16 cellular contexts compared by ENCODE assay signal in the genomic region with DNA sequence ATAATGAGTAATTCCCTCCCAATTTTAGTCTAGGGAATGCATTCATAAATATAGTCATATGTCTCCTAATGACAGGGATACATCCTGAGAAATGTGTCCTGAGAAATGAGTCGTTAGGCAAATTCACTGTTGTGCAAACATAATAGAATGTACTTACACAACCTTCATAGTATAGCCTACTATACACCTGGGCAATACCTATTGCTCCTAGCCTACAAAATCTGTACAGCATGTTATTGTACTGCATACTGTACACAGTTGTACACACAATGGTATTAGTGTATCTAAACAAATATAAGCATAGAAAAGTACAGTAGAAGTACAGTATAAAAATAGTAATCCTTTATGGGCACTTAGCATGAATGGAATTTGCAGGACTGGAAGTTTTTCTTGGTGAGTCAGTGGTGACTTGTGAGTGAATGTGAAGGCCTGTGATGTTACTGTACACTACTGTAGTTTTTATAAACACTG. TPM values are rescaled to one million over a fixed set of nuclear protein-coding genes. Genes with fewer than 3 reads are reported as not detected.
DNase-seq lines count a peak whose midpoint lies in the region; ATAC-seq, FAIRE-seq and TF ChIP-seq lines count a peak whose summit lies in the region.
"Had no signal": no experiment of that assay in that cellular context is flagged by ENCODE, and none has a peak within 500 bp of the region (broad histone marks: within the 10 kb centered on the region; RNA-seq: fewer than 3 reads in every experiment).

No MANE protein-coding gene starts in this region.

- no peak overlapping the region for H3K4me3 Mint-ChIP-seq in Caco-2 (ENCODE audit: unreplicated experiment)
- H3K4me3 Mint-ChIP-seq: activated CD8-positive, alpha-beta T cell treated with anti-CD3 and anti-CD28 coated beads for 36 hours; activated naive CD8-positive, alpha-beta T cell treated with anti-CD3 and anti-CD28 coated beads for 36 hours; T-helper 1 cell treated with Interleukin-12 subunit alpha and Interleukin-12 subunit beta and Interleukin-4 antibody, amounts not matched to agents 30 μg/mL and 1 μg/mL, for 36 hours had no signal

- DNase-seq in DMS53 treated with DMSO at 0.1 percent for 48 hours (lab: John Stamatoyannopoulos, UW; ENCODE audit: unreplicated experiment) (peak; percentile 3), DMS53 (lab: John Stamatoyannopoulos, UW) (no peak), SJSA1 (ENCODE audit: low read depth in 1 of 2, low spot score in 2 of 2) (peak; percentile 66 to 91), fibroblast of lung (ENCODE audit: low read depth in 2 of 2) (peak; percentile 63 to 96), urothelium cell line (ENCODE audit: low spot score) (peak; percentile 9), Caco-2 (no peak)
- DNase-seq: activated CD8-positive, alpha-beta T cell treated with anti-CD3 and anti-CD28 coated beads for 36 hours; activated naive CD8-positive, alpha-beta T cell treated with anti-CD3 and anti-CD28 coated beads for 36 hours; GF-D8; GOT3; hypothalamus; midbrain had no signal

- no peak for FAIRE-seq in urothelium cell line (lab: Jason Lieb, UNC)

- peaks cover 9% of the 10 kb centered on the region for H3K36me3 Mint-ChIP-seq in Caco-2 (ENCODE audit: insufficient read depth, unreplicated experiment)

- H3K36me3 ChIP-seq in SJSA1 (peaks cover 38% of the 10 kb centered on the region), fibroblast of lung (ENCODE audit: control insufficient read depth, insufficient read depth, low read length) (no peaks in the 10 kb centered on the region), Caco-2 (ENCODE audit: control insufficient read depth, insufficient read depth, low read length) (no peaks in the 10 kb centered on the region; the same call in 1 of the 2 replicates)

- CTCF ChIA-PET in Caco-2 (lab: Charles Lee): no interaction called here

- no peaks in the 10 kb centered on the region for H3K27me3 ChIP-seq in SJSA1 (replicated peaks)
- H3K27me3 ChIP-seq in fibroblast of lung (ENCODE audit: control insufficient read depth, insufficient read depth, low read length): no peaks in the 10 kb centered on the region
- H3K27me3 ChIP-seq in Caco-2 (replicated peaks; ENCODE audit: control insufficient read depth, insufficient read depth, low read length): no peaks in the 10 kb centered on the region

- no peaks in the 10 kb centered on the region for H3K9me3 ChIP-seq in SJSA1 (replicated peaks)
- peaks cover 4% of the 10 kb centered on the region for H3K9me3 ChIP-seq in fibroblast of lung (ENCODE audit: control insufficient read depth, insufficient read depth, low read depth, low read length)
- H3K9me3 ChIP-seq in Caco-2: 0 out of 2 replicates have a peak, but pooled peaks cover 7% of the 10 kb centered on the region

- H3K4me1 ChIP-seq in SJSA1 (replicated peaks): peaks cover 27% of the 10 kb centered on the region
- peaks cover 9% of the 10 kb centered on the region for H3K4me1 ChIP-seq in fibroblast of lung (ENCODE audit: control insufficient read depth, extremely low read depth, insufficient read depth, low read length)
- peaks cover 3% of the 10 kb centered on the region; the same call in 1 of the 2 replicates for H3K4me1 ChIP-seq in Caco-2

- H3K27ac Mint-ChIP-seq in Caco-2 (ENCODE audit: unreplicated experiment): no peak overlapping the region
- H3K27ac Mint-ChIP-seq: activated CD8-positive, alpha-beta T cell treated with anti-CD3 and anti-CD28 coated beads for 36 hours; activated naive CD8-positive, alpha-beta T cell treated with anti-CD3 and anti-CD28 coated beads for 36 hours; T-helper 1 cell treated with Interleukin-12 subunit alpha and Interleukin-12 subunit beta and Interleukin-4 antibody, amounts not matched to agents 30 μg/mL and 1 μg/mL, for 36 hours had no signal

- H3K9ac ChIP-seq in fibroblast of lung (ENCODE audit: insufficient read depth, low read length): no peak overlapping the region

- peaks cover 33% of the 10 kb centered on the region for H3K79me2 ChIP-seq in fibroblast of lung (ENCODE audit: control insufficient read depth, insufficient read depth, low read length)

- ATAC-seq in GM19328 (IDR thresholded peaks at IDR 0.05; ENCODE audit: unreplicated experiment) (no peak), GM18873 (IDR thresholded peaks at IDR 0.05; ENCODE audit: low FRiP score, unreplicated experiment) (no peak)
- ATAC-seq: activated CD8-positive, alpha-beta T cell treated with anti-CD3 and anti-CD28 coated beads for 36 hours had no signal

- H3K4me2 ChIP-seq in fibroblast of lung (ENCODE audit: extremely low read depth, insufficient read depth, low read length): no peak overlapping the region

- H3K9me3 Mint-ChIP-seq in Caco-2 (ENCODE audit: unreplicated experiment): no peaks in the 10 kb centered on the region

- H3K27ac ChIP-seq in SJSA1: peak overlapping the region; percentile 79
- H3K27ac ChIP-seq in fibroblast of lung (ENCODE audit: insufficient read depth, low read length): peak overlapping the region; percentile 34
- H3K27ac ChIP-seq: 22Rv1 had no signal

- H4K20me1 ChIP-seq in fibroblast of lung (ENCODE audit: control insufficient read depth, extremely low read depth, insufficient read depth, low read length): no peaks in the 10 kb centered on the region

- no peak overlapping the region for H2AFZ ChIP-seq in fibroblast of lung (ENCODE audit: low read length)

- intact Hi-C loops in Caco-2 (cut with micrococcal nuclease; ENCODE audit: unreplicated experiment): loop anchor here (10.0 kb wide), 1 partner anchor 453 kb away; a partner anchor contains a TSS

- BruUV-seq in Caco-2 (replicated peaks; lab: Mats Ljungman, UMichigan): no TSS peak

- POLR2A ChIA-PET in Caco-2 (lab: Charles Lee): no interaction called here

- no peaks in the 10 kb centered on the region for H3K27me3 Mint-ChIP-seq in Caco-2 (ENCODE audit: insufficient read depth, unreplicated experiment)
- H3K27me3 Mint-ChIP-seq: activated CD8-positive, alpha-beta T cell treated with anti-CD3 and anti-CD28 coated beads for 36 hours; activated naive CD8-positive, alpha-beta T cell treated with anti-CD3 and anti-CD28 coated beads for 36 hours had no signal

- no peaks in the 10 kb centered on the region for H3K4me1 Mint-ChIP-seq in Caco-2 (ENCODE audit: low read depth, unreplicated experiment)

- no peak for TF ChIP-seq CTCF in fibroblast of lung (conservative IDR thresholded peaks at IDR 0.05 in 1 of 2, IDR thresholded peaks at IDR 0.05 in 1 of 2; ENCODE audit: low read depth in 1 of 2, low read length in 2 of 2)
- TF ChIP-seq CTCF in Caco-2 (IDR thresholded peaks at IDR 0.05; ENCODE audit: insufficient read depth in 1 of 2, low read depth in 1 of 2, low read length in 1 of 2, severe bottlenecking in 1 of 2, unreplicated experiment in 1 of 2): no peak

- no peak overlapping the region for H3K4me3 ChIP-seq in SJSA1
- H3K4me3 ChIP-seq in fibroblast of lung (replicated peaks in 1 of 4; ENCODE audit: control extremely low read depth in 1 of 4, insufficient read depth in 1 of 4, low read depth in 3 of 4, low read length in 4 of 4): no peak overlapping the region
- no peak overlapping the region for H3K4me3 ChIP-seq in Caco-2 (ENCODE audit: low read depth, low read length)

RNA-seq across cellular contexts. Expression of a gene that starts 6.6 kb away (rescaled TPM):
- 26.0 and 41.3 TPM in 2 replicates for total RNA-seq in SJSA1 (2014; rRNA removed; shearing (Covaris generic))
- total RNA-seq in fibroblast of lung (68.8 and 156 TPM in 2 replicates), Caco-2 (2022) (11.9 and 14.4 TPM in 2 replicates)
- 43.0 and 61.8 TPM in 2 replicates for polyA plus RNA-seq in fibroblast of lung
- polyA plus RNA-seq in fibroblast of lung (2012): 39.1 and 46.1 TPM in 2 replicates
- polyA minus RNA-seq in fibroblast of lung (ENCODE audit: low replicate concordance): 1.3 and 1.8 TPM in 2 replicates

RNA-seq across cellular contexts. Expression of a gene that starts 6.8 kb away (rescaled TPM):
- 3.3 and 7.1 TPM in 2 replicates for total RNA-seq in SJSA1 (2014; rRNA removed; shearing (Covaris generic))
- 5.4 and 9.7 TPM in 2 replicates for total RNA-seq in fibroblast of lung
- polyA plus RNA-seq in fibroblast of lung: 2.7 and 2.9 TPM in 2 replicates
- 3.1 and 3.2 TPM in 2 replicates for polyA plus RNA-seq in fibroblast of lung (2012)
- polyA minus RNA-seq in fibroblast of lung (ENCODE audit: low replicate concordance): 1.6 TPM in 1 of 2 replicates, not detected in the other
- total RNA-seq in Caco-2 (2022): 1.1 and 2.3 TPM in 2 replicates

Comparison
In these comparisons a context has a peak if more than half of its experiments do, and no peak if none do; other contexts are left out.
1. DNase-seq: peak in DMS53 treated with DMSO at 0.1 percent for 48 hours (single experiment), SJSA1 (2 of 2), fibroblast of lung (2 of 2) and urothelium cell line (single experiment); none in DMS53 (single experiment) and Caco-2 (0 of 2).